13 cellular contexts compared by ENCODE assay signal in genomic region chr10:59880019-59880717, GRCh38. TPM values are rescaled to one million over a fixed set of nuclear protein-coding genes. Genes with fewer than 3 reads are reported as not detected.
DNase-seq lines count a peak whose midpoint lies in the region; ATAC-seq and TF ChIP-seq lines count a peak whose summit lies in the region.
"Had no signal": no experiment of that assay in that cellular context is flagged by ENCODE, and none has a peak within 500 bp of the region (broad histone marks: within the 10 kb centered on the region; RNA-seq: fewer than 3 reads in every experiment).

No MANE protein-coding gene starts in this region.

- TF ChIP-seq CTCF in OCI-LY1 (IDR thresholded peaks at IDR 0.05; ENCODE audit: low read length) (peak; percentile 55), upper lobe of right lung (IDR thresholded peaks at IDR 0.05) (no peak)

- H3K4me1 ChIP-seq in OCI-LY1 (ENCODE audit: insufficient read depth, low read length, severe bottlenecking) (peaks cover 85% of the 10 kb centered on the region), upper lobe of right lung (peaks cover 36% of the 10 kb centered on the region)

- no peaks in the 10 kb centered on the region for H3K9me3 Mint-ChIP-seq in activated naive CD4-positive, alpha-beta T cell treated with anti-CD3 and anti-CD28 coated beads, Interleukin-2, amount 10 ng/mL, durations not matched to agents 7 days and 5 days
- no peaks in the 10 kb centered on the region for H3K9me3 Mint-ChIP-seq in central memory CD8-positive, alpha-beta T cell

- no peak for ATAC-seq in central memory CD8-positive, alpha-beta T cell (replicated peaks; ENCODE audit: extremely low read depth, poor library complexity, severe bottlenecking)
- ATAC-seq in upper lobe of right lung: no peak
- ATAC-seq: SK-N-SH treated with all-trans-retinoic acid at 6 μM for 48 hours had no signal

- H3K27ac ChIP-seq in OCI-LY1 (ENCODE audit: low read depth, low read length, poor library complexity, severe bottlenecking) (peak overlapping the region; percentile 60), upper lobe of right lung (peak overlapping the region; percentile 11)
- H3K27ac ChIP-seq: spleen, suprapubic skin had no signal

- no peak overlapping the region for H2AFZ ChIP-seq in OCI-LY1 (ENCODE audit: low read length)

- H3K36me3 Mint-ChIP-seq in activated naive CD4-positive, alpha-beta T cell treated with anti-CD3 and anti-CD28 coated beads, Interleukin-2, amount 10 ng/mL, durations not matched to agents 7 days and 5 days: peaks cover 5% of the 10 kb centered on the region
- peaks cover 3% of the 10 kb centered on the region for H3K36me3 Mint-ChIP-seq in central memory CD8-positive, alpha-beta T cell (ENCODE audit: insufficient read depth)

- H3K36me3 ChIP-seq in OCI-LY1 (ENCODE audit: insufficient read depth, low read length) (peaks cover 4% of the 10 kb centered on the region; the same call in 1 of the 2 replicates), upper lobe of right lung (no peaks in the 10 kb centered on the region)
- H3K36me3 ChIP-seq: spleen, suprapubic skin had no signal

- CTCF ChIA-PET in activated naive CD4-positive, alpha-beta T cell treated with anti-CD3 and anti-CD28 coated beads, Interleukin-2, amount 10 ng/mL, durations not matched to agents 7 days and 5 days (lab: Charles Lee): interaction anchor here (0.9 to 1.5 kb wide), 4 partner anchors 9 to 28 kb away, joined by 3 to 13 read pairs (median 7); partner anchors contain the start of gene CCDC6

- intact Hi-C loops in upper lobe of right lung (cut with DNase I): no loop called here
- intact Hi-C loops in posterior vena cava (cut with DNase I): loop anchor here in 1 of 2 donors (5.0 kb wide), 1 partner anchor 48 kb away; no protein-coding TSS in a partner anchor

- H4K20me1 ChIP-seq in OCI-LY1 (ENCODE audit: insufficient read depth, low read length): no peaks in the 10 kb centered on the region

- peak overlapping the region; percentile 24 for H3K27ac Mint-ChIP-seq in activated naive CD4-positive, alpha-beta T cell treated with anti-CD3 and anti-CD28 coated beads, Interleukin-2, amount 10 ng/mL, durations not matched to agents 7 days and 5 days
- peak overlapping the region; percentile 36 for H3K27ac Mint-ChIP-seq in central memory CD8-positive, alpha-beta T cell (ENCODE audit: low read depth)

- no peaks in the 10 kb centered on the region for H3F3A ChIP-seq in OCI-LY1 (ENCODE audit: insufficient read depth, low read length)

- H3K4me3 Mint-ChIP-seq in activated naive CD4-positive, alpha-beta T cell treated with anti-CD3 and anti-CD28 coated beads, Interleukin-2, amount 10 ng/mL, durations not matched to agents 7 days and 5 days: no peak overlapping the region
- H3K4me3 Mint-ChIP-seq in central memory CD8-positive, alpha-beta T cell: peak overlapping the region; percentile 28

- H3K79me2 ChIP-seq in OCI-LY1 (ENCODE audit: insufficient read depth, low read length): peaks cover 86% of the 10 kb centered on the region

- peak overlapping the region; percentile 23; the same call in 1 of the 2 replicates for H3K4me2 ChIP-seq in OCI-LY1 (ENCODE audit: low read length)

- H3K27me3 Mint-ChIP-seq in activated naive CD4-positive, alpha-beta T cell treated with anti-CD3 and anti-CD28 coated beads, Interleukin-2, amount 10 ng/mL, durations not matched to agents 7 days and 5 days: no peaks in the 10 kb centered on the region
- no peaks in the 10 kb centered on the region for H3K27me3 Mint-ChIP-seq in central memory CD8-positive, alpha-beta T cell

- H3K4me3 ChIP-seq in OCI-LY1 (ENCODE audit: low read depth, low read length, poor library complexity, severe bottlenecking) (no peak overlapping the region), upper lobe of right lung (no peak overlapping the region)
- H3K4me3 ChIP-seq: spleen, suprapubic skin had no signal

- DNase-seq in activated naive CD4-positive, alpha-beta T cell treated with anti-CD3 and anti-CD28 coated beads, Interleukin-2, amount 10 ng/mL, durations not matched to agents 7 days and 5 days: no peak
- no peak for DNase-seq in activated naive CD4-positive, alpha-beta T cell treated with Interleukin-2 at 50 U/mL for 16 hours
- DNase-seq in central memory CD8-positive, alpha-beta T cell (ENCODE audit: low spot score in 2 of 2): no peak
- DNase-seq in upper lobe of right lung (no peak), NCI-H2196 (lab: John Stamatoyannopoulos, UW; ENCODE audit: unreplicated experiment) (no peak), posterior vena cava (ENCODE audit: low spot score) (no peak), SIG-M5 (lab: John Stamatoyannopoulos, UW) (no peak)
- DNase-seq: NCI-H1048, NCI-H345, spleen had no signal

- peaks cover 55% of the 10 kb centered on the region for H3K4me1 Mint-ChIP-seq in activated naive CD4-positive, alpha-beta T cell treated with anti-CD3 and anti-CD28 coated beads, Interleukin-2, amount 10 ng/mL, durations not matched to agents 7 days and 5 days
- H3K4me1 Mint-ChIP-seq in central memory CD8-positive, alpha-beta T cell: peaks cover 75% of the 10 kb centered on the region

- H3K9me3 ChIP-seq in OCI-LY1 (ENCODE audit: low read length): no peaks in the 10 kb centered on the region
- no peaks in the 10 kb centered on the region for H3K9me3 ChIP-seq in upper lobe of right lung
- H3K9me3 ChIP-seq: spleen, suprapubic skin had no signal

- H3K9ac ChIP-seq in OCI-LY1 (ENCODE audit: low read length): no peak overlapping the region

- no peaks in the 10 kb centered on the region for H3K27me3 ChIP-seq in OCI-LY1 (ENCODE audit: insufficient read depth, low read length)
- no peaks in the 10 kb centered on the region for H3K27me3 ChIP-seq in upper lobe of right lung
- H3K27me3 ChIP-seq: spleen, suprapubic skin had no signal

- no peaks in the 10 kb centered on the region for H3K9me2 ChIP-seq in OCI-LY1 (ENCODE audit: low read depth, low read length)

RNA-seq across cellular contexts. Expression of gene CCDC6, which starts 26.2 kb away (rescaled TPM):
- total RNA-seq in upper lobe of right lung (55.7 TPM), posterior vena cava (10 to 100 TPM; 60.4 to 64.3 TPM)
